Comparison of ENCODE assay signal across 9 cellular contexts in the genomic region with DNA sequence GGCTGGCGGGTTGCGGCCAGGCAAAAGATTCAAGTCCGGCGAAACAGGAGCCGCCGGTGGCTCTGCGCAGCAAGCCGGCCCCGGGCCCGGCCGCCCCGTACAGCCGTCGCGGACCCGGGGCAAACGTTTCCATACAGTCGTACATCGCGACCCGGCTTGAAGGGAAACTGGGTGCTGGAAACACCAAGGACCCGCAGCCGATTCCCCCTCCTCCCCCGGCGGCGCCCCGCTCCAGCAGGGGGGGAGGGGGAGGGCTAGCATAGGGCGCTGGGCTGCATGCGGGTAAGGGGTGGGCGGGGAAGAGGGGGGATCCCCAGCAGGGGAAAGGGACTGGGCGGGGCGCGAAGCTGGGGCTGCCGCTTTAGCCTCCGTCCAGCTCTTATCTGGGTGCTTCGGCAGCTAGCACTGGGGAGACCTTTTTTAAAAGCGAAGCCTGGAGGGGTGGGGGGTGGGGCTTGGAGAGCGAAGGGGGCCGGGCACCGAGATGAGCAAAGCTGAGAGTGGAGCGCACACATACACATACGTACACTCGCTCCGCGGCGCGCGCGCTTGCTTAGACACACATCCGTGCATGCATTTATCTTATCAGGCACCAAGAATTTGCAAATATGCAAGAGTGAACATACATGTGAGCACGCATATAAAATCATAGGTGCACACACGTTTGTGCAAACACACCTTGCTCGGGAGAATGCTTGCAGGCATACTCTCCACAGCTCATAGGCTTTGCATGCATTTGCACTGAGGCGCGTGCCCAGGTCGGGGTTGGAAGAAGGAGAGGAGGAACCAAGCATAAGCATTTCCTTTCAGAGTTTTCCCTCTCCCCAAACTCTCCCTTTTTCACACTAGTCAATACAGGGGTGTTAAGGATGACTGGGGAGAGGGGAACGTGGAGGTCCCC. TPM values are rescaled to one million over a fixed set of nuclear protein-coding genes. Genes with fewer than 3 reads are reported as not detected.
DNase-seq lines count a peak whose midpoint lies in the region; ATAC-seq, FAIRE-seq and TF ChIP-seq lines count a peak whose summit lies in the region.
"Had no signal": no experiment of that assay in that cellular context is flagged by ENCODE, and none has a peak within 500 bp of the region (broad histone marks: within the 10 kb centered on the region; RNA-seq: fewer than 3 reads in every experiment).

No MANE protein-coding gene starts in this region.

- peaks cover 51% of the 10 kb centered on the region for H3F3A ChIP-seq in GM23248 (ENCODE audit: insufficient read depth)

- H3K4me3 Mint-ChIP-seq in WTC11 = peak overlapping the region; percentile 90

- peak overlapping the region; percentile 87 for H3K4me3 ChIP-seq in GM23248
- peak overlapping the region; percentile 65 for H3K4me3 ChIP-seq in MG63
- peak overlapping the region; percentile 66 to 67 for H3K4me3 ChIP-seq in cardiac fibroblast (replicated peaks in 1 of 2; ENCODE audit: low read depth in 2 of 2, low read length in 2 of 2)
- peak overlapping the region; percentile 76 to 77 for H3K4me3 ChIP-seq in kidney (ENCODE audit: low read length in 2 of 2)

- DNase-seq in ELR (ENCODE audit: low read depth) (peak; percentile 86), GM23248 (peak; percentile 97), MG63 (peak; percentile 75), WTC11 (ENCODE audit: low spot score) (peak; percentile 67), cardiac fibroblast (ENCODE audit: low read depth in 2 of 2) (peak; percentile 78 to 83), kidney (peak; percentile 91), NK-92 (lab: John Stamatoyannopoulos, UW; ENCODE audit: unreplicated experiment) (no peak)
- DNase-seq in stimulated activated CD4-positive, alpha-beta T cell treated with anti-CD3 and anti-CD28 coated beads, Interleukin-15, amount 100 ng/mL, for 24 hours = peak; percentile 87

- peak overlapping the region; percentile 98 for H3K27ac Mint-ChIP-seq in WTC11

- H3K9ac ChIP-seq in GM23248 (peak overlapping the region; percentile 87), kidney (ENCODE audit: low read length in 2 of 2) (peak overlapping the region in 1 of 2 donors; percentile 14)

- H3K4me1 ChIP-seq in GM23248 (ENCODE audit: insufficient read depth) (peaks cover 62% of the 10 kb centered on the region), kidney (ENCODE audit: control insufficient read depth in 1 of 2, insufficient read depth in 1 of 2, low read depth in 1 of 2, low read length in 2 of 2) (peaks cover 8 to 41% of the 10 kb centered on the region in 2 donors)

- no peaks in the 10 kb centered on the region for H4K20me1 ChIP-seq in GM23248 (ENCODE audit: insufficient read depth)

- H3K27me3 ChIP-seq in GM23248 (replicated peaks; ENCODE audit: insufficient read depth) (no peaks in the 10 kb centered on the region), MG63 (no peaks in the 10 kb centered on the region)

- H3K27ac ChIP-seq in GM23248 = peak overlapping the region; percentile 99
- H3K27ac ChIP-seq in kidney (ENCODE audit: low read depth in 2 of 2, low read length in 2 of 2) = peak overlapping the region in 1 of 2 donors; percentile 100

- POLR2A ChIA-PET in WTC11 (lab: Charles Lee) = interaction anchor here (0.9 to 2.4 kb wide), 6 partner anchors 11 to 40 kb away, joined by 3 to 7 read pairs (median 6); partner anchors contain the start of genes CSAD and ZNF740

- intact Hi-C loops in kidney (cut with DNase I) = loop anchor here (10.0 kb wide), 1 partner anchor 65 kb away; no protein-coding TSS in a partner anchor

- H3K9me2 ChIP-seq in GM23248 (ENCODE audit: insufficient read depth) = no peaks in the 10 kb centered on the region

- H3K9me3 ChIP-seq in GM23248 (ENCODE audit: low read depth) (no peaks in the 10 kb centered on the region), MG63 (no peaks in the 10 kb centered on the region), kidney (ENCODE audit: control insufficient read depth in 1 of 2, low read length in 2 of 2) (no peaks in the 10 kb centered on the region)

- no peak for FAIRE-seq in kidney (lab: Jason Lieb, UNC)
- FAIRE-seq: islet of Langerhans had no signal

- in situ Hi-C loops in GM23248 (cut with MboI) = loop anchor here (10.0 kb wide), 1 partner anchor 65 kb away; no protein-coding TSS in a partner anchor

- H3K27me3 Mint-ChIP-seq in WTC11 (ENCODE audit: low read depth) = peaks cover 7% of the 10 kb centered on the region; the same call in 1 of the 2 replicates

- H2AFZ ChIP-seq in GM23248 = 0 out of 2 replicates have a peak overlapping the region, but pooled peaks have one; percentile 9

- peaks cover 75% of the 10 kb centered on the region for H3K4me1 Mint-ChIP-seq in WTC11

- no peaks in the 10 kb centered on the region for H3K9me3 Mint-ChIP-seq in WTC11

- H3K4me2 ChIP-seq in GM23248 (ENCODE audit: unreplicated experiment) = peak overlapping the region; percentile 83

- ATAC-seq in WTC11 = peak; percentile 0

- H3K79me2 ChIP-seq in GM23248 (ENCODE audit: insufficient read depth) = peaks cover 44% of the 10 kb centered on the region

- WGBS in GM23248 (ENCODE audit: low coverage in 1 of 2, low lambda C conversion rate in 2 of 2, missing lambda C conversion rate in 2 of 2), 2 experiments = 1 to 2% methylated on average over 47 to 55 of the region's 57 CpGs

- CTCF ChIA-PET in WTC11 (lab: Charles Lee) = interaction anchor here (0.6 to 2.7 kb wide), 17 partner anchors 8 to 201 kb away, joined by 3 to 15 read pairs (median 7); partner anchors contain the start of genes ESPL1, PFDN5 and SP1

- H3K36me3 ChIP-seq in GM23248 (ENCODE audit: low read depth) = no peaks in the 10 kb centered on the region
- peaks cover 6% of the 10 kb centered on the region; the same call in 1 of the 2 replicates for H3K36me3 ChIP-seq in MG63
- H3K36me3 ChIP-seq in kidney (ENCODE audit: control insufficient read depth in 1 of 2, insufficient read depth in 2 of 2, low read length in 2 of 2) = no peaks in the 10 kb centered on the region

- H3K36me3 Mint-ChIP-seq in WTC11 = no peaks in the 10 kb centered on the region

- TF ChIP-seq CTCF in WTC11 (IDR thresholded peaks at IDR 0.05) = no peak
- no peak for TF ChIP-seq CTCF in cardiac fibroblast (IDR thresholded peaks at IDR 0.05; ENCODE audit: low read depth, low read length)
- no peak for TF ChIP-seq CTCF in kidney (IDR thresholded peaks at IDR 0.05; ENCODE audit: borderline replicate concordance, extremely low read depth, insufficient read depth)

TF ChIP-seq in WTC11, 78 proteins besides CTCF, POLR2A, EP300 and RAD21 (continues in another document):
- TF ChIP-seq NR1H2 (CRISPR knock-in tag; IDR thresholded peaks at IDR 0.05) (no peak), STAT6 (CRISPR knock-in tag; conservative IDR thresholded peaks at IDR 0.05; ENCODE audit: low read depth) (no peak), OVOL2 (CRISPR knock-in tag; IDR thresholded peaks at IDR 0.05; ENCODE audit: borderline replicate concordance) (no peak)

RNA-seq across cellular contexts. Expression of gene RARG, which starts 11.8 kb away (rescaled TPM):
- 75.3 and 76.6 TPM in 2 replicates for total RNA-seq in GM23248 (2014; rRNA removed; shearing (Covaris generic))
- polyA plus RNA-seq in GM23248 (2016; fragmentation: Nextera tagmentation; extraction: Ambion mirVana) (116 and 118 TPM in 2 replicates), kidney (ENCODE audit: insufficient read depth, low read depth, low replicate concordance) (13.2 TPM)
- total RNA-seq in MG63 (2014; rRNA removed; shearing (Covaris generic); ENCODE audit: low replicate concordance) = 30.8 and 40.7 TPM in 2 replicates
- total RNA-seq in WTC11 (2021) (68.1 to 77.2 TPM (median 69.7 TPM) in 3 replicates), kidney (34.1 TPM)

RNA-seq across cellular contexts. Expression of gene ITGB7, which starts 13.2 kb away (rescaled TPM):
- total RNA-seq in GM23248 (2014; rRNA removed; shearing (Covaris generic)) = 1.4 and 2.4 TPM in 2 replicates
- polyA plus RNA-seq in GM23248 (2016; fragmentation: Nextera tagmentation; extraction: Ambion mirVana) (0.84 and 1.2 TPM in 2 replicates), kidney (ENCODE audit: insufficient read depth, low read depth, low replicate concordance) (11.0 TPM)
- total RNA-seq in MG63 (2014; rRNA removed; shearing (Covaris generic); ENCODE audit: low replicate concordance) = 1.6 TPM in 1 of 2 replicates, not detected in the other
- total RNA-seq in WTC11 (2021) (0.90 to 1.4 TPM (median 1.1 TPM) in 3 replicates), kidney (14.5 TPM)

RNA-seq across cellular contexts. Expression of gene CSAD, which starts 39.5 kb away (rescaled TPM):
- 13.4 and 14.2 TPM in 2 replicates for total RNA-seq in GM23248 (2014; rRNA removed; shearing (Covaris generic))
- polyA plus RNA-seq in GM23248 (2016; fragmentation: Nextera tagmentation; extraction: Ambion mirVana) (6.1 and 8.6 TPM in 2 replicates), kidney (ENCODE audit: insufficient read depth, low read depth, low replicate concordance) (24.0 TPM)
- total RNA-seq in MG63 (2014; rRNA removed; shearing (Covaris generic); ENCODE audit: low replicate concordance) = 1.2 and 7.1 TPM in 2 replicates
- total RNA-seq in WTC11 (2021) (11.5 to 12.6 TPM (median 12.3 TPM) in 3 replicates), kidney (39.1 TPM)

RNA-seq across cellular contexts. Expression of gene ZNF740, which starts 39.7 kb away (rescaled TPM):
- total RNA-seq in GM23248 (2014; rRNA removed; shearing (Covaris generic)) = 5.1 and 6.5 TPM in 2 replicates
- polyA plus RNA-seq in GM23248 (2016; fragmentation: Nextera tagmentation; extraction: Ambion mirVana) = 2.8 and 3.9 TPM in 2 replicates
- 14.7 and 22.2 TPM in 2 replicates for total RNA-seq in MG63 (2014; rRNA removed; shearing (Covaris generic); ENCODE audit: low replicate concordance)
- total RNA-seq in WTC11 (2021) = 26.6 to 36.6 TPM (median 36.1 TPM) in 3 replicates
- total RNA-seq in kidney = 58.3 TPM
- 11.1 TPM for polyA plus RNA-seq in kidney (ENCODE audit: insufficient read depth, low read depth, low replicate concordance)

RNA-seq across cellular contexts. Expression of gene ESPL1, which starts 47.9 kb away (rescaled TPM):
- total RNA-seq in GM23248 (2014; rRNA removed; shearing (Covaris generic)) = 5.6 and 8.5 TPM in 2 replicates
- polyA plus RNA-seq in GM23248 (2016; fragmentation: Nextera tagmentation; extraction: Ambion mirVana) (2.0 and 3.3 TPM in 2 replicates), kidney (ENCODE audit: insufficient read depth, low read depth, low replicate concordance) (2.9 TPM)
- total RNA-seq in MG63 (2014; rRNA removed; shearing (Covaris generic); ENCODE audit: low replicate concordance) = 22.1 and 23.9 TPM in 2 replicates
- total RNA-seq in WTC11 (2021) (41.5 to 61.4 TPM (median 48.5 TPM) in 3 replicates), kidney (1.5 TPM)
